In the genomic region with DNA sequence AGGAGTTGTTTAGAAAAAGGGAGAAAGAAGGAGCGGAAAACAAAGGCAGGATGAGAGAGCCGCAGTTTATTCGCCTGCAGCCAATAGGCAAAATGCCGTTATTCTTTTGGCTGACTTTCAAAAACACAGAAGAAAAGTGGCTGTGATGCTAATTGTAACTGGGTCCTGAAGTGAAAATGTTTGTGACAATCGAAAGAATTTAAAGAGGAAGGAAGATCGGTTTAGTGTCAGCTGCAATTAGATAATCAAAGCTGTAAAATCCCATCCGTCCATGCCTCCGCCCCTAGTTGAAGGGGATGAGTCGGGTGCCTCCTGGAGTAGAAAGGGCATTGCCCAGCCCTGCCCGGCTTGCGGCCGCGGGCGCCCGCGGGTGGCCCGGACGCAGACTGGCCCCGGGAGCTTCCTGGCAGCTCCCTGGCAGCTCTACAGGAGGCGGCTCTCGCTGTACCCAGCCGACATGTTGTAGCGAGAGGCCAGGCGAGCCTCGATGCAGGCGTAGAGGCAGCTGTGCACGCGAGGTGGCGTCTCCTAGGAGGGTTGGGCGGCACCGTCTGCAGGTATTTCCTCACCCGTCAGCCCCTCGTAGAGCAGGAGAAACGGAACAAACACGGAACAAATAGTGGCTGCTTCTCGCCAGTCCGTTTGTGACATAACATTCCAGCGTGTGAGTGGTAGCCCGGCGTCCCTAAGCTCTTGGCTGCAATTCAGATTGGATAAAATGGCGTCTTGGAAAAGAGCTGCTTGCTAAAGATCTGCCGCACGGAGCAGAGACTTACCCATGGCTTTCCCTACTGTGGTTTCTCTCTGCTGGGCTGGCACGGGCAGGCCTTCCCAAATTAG, we compare ENCODE assay signal across 1 cellular context.
TF ChIP-seq lines count a peak whose summit lies in the region.

No MANE protein-coding gene starts in this region.

TF ChIP-seq in GM12878, 131 proteins besides CTCF, POLR2A, EP300 and RAD21 (continued from another document):
- TF ChIP-seq NFIC (IDR thresholded peaks at IDR 0.05; ENCODE audit: low read depth, low read length): no peak
- no peak for TF ChIP-seq TCF3 (IDR thresholded peaks at IDR 0.05; ENCODE audit: borderline replicate concordance, insufficient read depth, low read depth, low read length)
- no peak for TF ChIP-seq ATF7 (IDR thresholded peaks at IDR 0.05; ENCODE audit: low read depth)
- peak; percentile 28; the same call in 1 of the 2 replicates for TF ChIP-seq DPF2 (IDR thresholded peaks at IDR 0.05)
- no peak for TF ChIP-seq FOS (IDR thresholded peaks at IDR 0.05; ENCODE audit: borderline replicate concordance, extremely low read depth, insufficient read length)
- TF ChIP-seq BHLHE40 (IDR thresholded peaks at IDR 0.05; ENCODE audit: borderline replicate concordance in 1 of 2, low read depth in 2 of 2, low read length in 1 of 2): peak; percentile 59 to 90; a peak in 3 of 4 replicates
- 0 out of 2 replicates have a peak, but pooled peaks have one; percentile 33 for TF ChIP-seq POLR2AphosphoS5 (IDR thresholded peaks at IDR 0.05; ENCODE audit: low read length)
- TF ChIP-seq WRNIP1 (IDR thresholded peaks at IDR 0.05; ENCODE audit: borderline replicate concordance, low read depth, low read length): no peak
- TF ChIP-seq CBX3 (IDR thresholded peaks at IDR 0.05; ENCODE audit: borderline replicate concordance, low read depth): no peak
- TF ChIP-seq GABPA (IDR thresholded peaks at IDR 0.05; ENCODE audit: low read depth): no peak
- 0 out of 2 replicates have a peak, but pooled peaks have one; percentile 14 for TF ChIP-seq NR2F1 (conservative IDR thresholded peaks at IDR 0.05)
- TF ChIP-seq, protein P1, sequence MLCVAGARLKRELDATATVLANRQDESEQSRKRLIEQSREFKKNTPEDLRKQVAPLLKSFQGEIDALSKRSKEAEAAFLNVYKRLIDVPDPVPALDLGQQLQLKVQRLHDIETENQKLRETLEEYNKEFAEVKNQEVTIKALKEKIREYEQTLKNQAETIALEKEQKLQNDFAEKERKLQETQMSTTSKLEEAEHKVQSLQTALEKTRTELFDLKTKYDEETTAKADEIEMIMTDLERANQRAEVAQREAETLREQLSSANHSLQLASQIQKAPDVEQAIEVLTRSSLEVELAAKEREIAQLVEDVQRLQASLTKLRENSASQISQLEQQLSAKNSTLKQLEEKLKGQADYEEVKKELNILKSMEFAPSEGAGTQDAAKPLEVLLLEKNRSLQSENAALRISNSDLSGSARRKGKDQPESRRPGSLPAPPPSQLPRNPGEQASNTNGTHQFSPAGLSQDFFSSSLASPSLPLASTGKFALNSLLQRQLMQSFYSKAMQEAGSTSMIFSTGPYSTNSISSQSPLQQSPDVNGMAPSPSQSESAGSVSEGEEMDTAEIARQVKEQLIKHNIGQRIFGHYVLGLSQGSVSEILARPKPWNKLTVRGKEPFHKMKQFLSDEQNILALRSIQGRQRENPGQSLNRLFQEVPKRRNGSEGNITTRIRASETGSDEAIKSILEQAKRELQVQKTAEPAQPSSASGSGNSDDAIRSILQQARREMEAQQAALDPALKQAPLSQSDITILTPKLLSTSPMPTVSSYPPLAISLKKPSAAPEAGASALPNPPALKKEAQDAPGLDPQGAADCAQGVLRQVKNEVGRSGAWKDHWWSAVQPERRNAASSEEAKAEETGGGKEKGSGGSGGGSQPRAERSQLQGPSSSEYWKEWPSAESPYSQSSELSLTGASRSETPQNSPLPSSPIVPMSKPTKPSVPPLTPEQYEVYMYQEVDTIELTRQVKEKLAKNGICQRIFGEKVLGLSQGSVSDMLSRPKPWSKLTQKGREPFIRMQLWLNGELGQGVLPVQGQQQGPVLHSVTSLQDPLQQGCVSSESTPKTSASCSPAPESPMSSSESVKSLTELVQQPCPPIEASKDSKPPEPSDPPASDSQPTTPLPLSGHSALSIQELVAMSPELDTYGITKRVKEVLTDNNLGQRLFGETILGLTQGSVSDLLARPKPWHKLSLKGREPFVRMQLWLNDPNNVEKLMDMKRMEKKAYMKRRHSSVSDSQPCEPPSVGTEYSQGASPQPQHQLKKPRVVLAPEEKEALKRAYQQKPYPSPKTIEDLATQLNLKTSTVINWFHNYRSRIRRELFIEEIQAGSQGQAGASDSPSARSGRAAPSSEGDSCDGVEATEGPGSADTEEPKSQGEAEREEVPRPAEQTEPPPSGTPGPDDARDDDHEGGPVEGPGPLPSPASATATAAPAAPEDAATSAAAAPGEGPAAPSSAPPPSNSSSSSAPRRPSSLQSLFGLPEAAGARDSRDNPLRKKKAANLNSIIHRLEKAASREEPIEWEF (IDR thresholded peaks at IDR 0.05; ENCODE audit: insufficient replicate concordance, low read depth, low read length): no peak
- TF ChIP-seq, protein P2, sequence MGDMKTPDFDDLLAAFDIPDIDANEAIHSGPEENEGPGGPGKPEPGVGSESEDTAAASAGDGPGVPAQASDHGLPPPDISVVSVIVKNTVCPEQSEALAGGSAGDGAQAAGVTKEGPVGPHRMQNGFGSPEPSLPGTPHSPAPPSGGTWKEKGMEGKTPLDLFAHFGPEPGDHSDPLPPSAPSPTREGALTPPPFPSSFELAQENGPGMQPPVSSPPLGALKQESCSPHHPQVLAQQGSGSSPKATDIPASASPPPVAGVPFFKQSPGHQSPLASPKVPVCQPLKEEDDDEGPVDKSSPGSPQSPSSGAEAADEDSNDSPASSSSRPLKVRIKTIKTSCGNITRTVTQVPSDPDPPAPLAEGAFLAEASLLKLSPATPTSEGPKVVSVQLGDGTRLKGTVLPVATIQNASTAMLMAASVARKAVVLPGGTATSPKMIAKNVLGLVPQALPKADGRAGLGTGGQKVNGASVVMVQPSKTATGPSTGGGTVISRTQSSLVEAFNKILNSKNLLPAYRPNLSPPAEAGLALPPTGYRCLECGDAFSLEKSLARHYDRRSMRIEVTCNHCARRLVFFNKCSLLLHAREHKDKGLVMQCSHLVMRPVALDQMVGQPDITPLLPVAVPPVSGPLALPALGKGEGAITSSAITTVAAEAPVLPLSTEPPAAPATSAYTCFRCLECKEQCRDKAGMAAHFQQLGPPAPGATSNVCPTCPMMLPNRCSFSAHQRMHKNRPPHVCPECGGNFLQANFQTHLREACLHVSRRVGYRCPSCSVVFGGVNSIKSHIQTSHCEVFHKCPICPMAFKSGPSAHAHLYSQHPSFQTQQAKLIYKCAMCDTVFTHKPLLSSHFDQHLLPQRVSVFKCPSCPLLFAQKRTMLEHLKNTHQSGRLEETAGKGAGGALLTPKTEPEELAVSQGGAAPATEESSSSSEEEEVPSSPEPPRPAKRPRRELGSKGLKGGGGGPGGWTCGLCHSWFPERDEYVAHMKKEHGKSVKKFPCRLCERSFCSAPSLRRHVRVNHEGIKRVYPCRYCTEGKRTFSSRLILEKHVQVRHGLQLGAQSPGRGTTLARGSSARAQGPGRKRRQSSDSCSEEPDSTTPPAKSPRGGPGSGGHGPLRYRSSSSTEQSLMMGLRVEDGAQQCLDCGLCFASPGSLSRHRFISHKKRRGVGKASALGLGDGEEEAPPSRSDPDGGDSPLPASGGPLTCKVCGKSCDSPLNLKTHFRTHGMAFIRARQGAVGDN (IDR thresholded peaks at IDR 0.05): peak; percentile 66
- 0 out of 2 replicates have a peak, but pooled peaks have one; percentile 59 for TF ChIP-seq ZNF207 (IDR thresholded peaks at IDR 0.05; ENCODE audit: borderline replicate concordance)
- no peak for TF ChIP-seq HDAC6 (IDR thresholded peaks at IDR 0.05; ENCODE audit: unreplicated experiment)
- TF ChIP-seq RB1 (IDR thresholded peaks at IDR 0.05; ENCODE audit: borderline replicate concordance): 0 out of 2 replicates have a peak, but pooled peaks have one; percentile 44
- TF ChIP-seq SMARCA5 (IDR thresholded peaks at IDR 0.05): peak; percentile 69; the same call in 1 of the 2 replicates
- TF ChIP-seq IKZF2 (IDR thresholded peaks at IDR 0.05): peak in 1 of 2 experiments; percentile 15; a peak in 1 of 4 replicates
- TF ChIP-seq CBFB (IDR thresholded peaks at IDR 0.05; ENCODE audit: low read depth): no peak
- TF ChIP-seq NBN (IDR thresholded peaks at IDR 0.05): 0 out of 2 replicates have a peak, but pooled peaks have one; percentile 30
- TF ChIP-seq SPI1 (IDR thresholded peaks at IDR 0.05; ENCODE audit: borderline replicate concordance, insufficient read depth, low read depth, low read length): no peak
- no peak for TF ChIP-seq E4F1 (IDR thresholded peaks at IDR 0.05; ENCODE audit: borderline replicate concordance, partially characterized antibody)
- TF ChIP-seq, protein P3, sequence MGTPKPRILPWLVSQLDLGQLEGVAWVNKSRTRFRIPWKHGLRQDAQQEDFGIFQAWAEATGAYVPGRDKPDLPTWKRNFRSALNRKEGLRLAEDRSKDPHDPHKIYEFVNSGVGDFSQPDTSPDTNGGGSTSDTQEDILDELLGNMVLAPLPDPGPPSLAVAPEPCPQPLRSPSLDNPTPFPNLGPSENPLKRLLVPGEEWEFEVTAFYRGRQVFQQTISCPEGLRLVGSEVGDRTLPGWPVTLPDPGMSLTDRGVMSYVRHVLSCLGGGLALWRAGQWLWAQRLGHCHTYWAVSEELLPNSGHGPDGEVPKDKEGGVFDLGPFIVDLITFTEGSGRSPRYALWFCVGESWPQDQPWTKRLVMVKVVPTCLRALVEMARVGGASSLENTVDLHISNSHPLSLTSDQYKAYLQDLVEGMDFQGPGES (IDR thresholded peaks at IDR 0.05): no peak
- TF ChIP-seq YY1 (IDR thresholded peaks at IDR 0.05; ENCODE audit: low read depth, low read length): peak; percentile 14; the same call in 1 of the 2 replicates
